In genomic region chr17:17028878-17029535, GRCh38 we compare ENCODE assay signal across 15 cellular contexts. TPM values are rescaled to one million over a fixed set of nuclear protein-coding genes. Genes with fewer than 3 reads are reported as not detected.
DNase-seq lines count a peak whose midpoint lies in the region; ATAC-seq lines count a peak whose summit lies in the region.
"Had no signal": no experiment of that assay in that cellular context is flagged by ENCODE, and none has a peak within 500 bp of the region (broad histone marks: within the 10 kb centered on the region; RNA-seq: fewer than 3 reads in every experiment).

No MANE protein-coding gene starts in this region.

- H2BK5ac ChIP-seq in trophoblast cell (ENCODE audit: low read depth, low read length, poor library complexity): peak overlapping the region; percentile 15

- H3K4me2 ChIP-seq in trophoblast cell (ENCODE audit: low read length): no peak overlapping the region

- no peaks in the 10 kb centered on the region for H3K36me3 ChIP-seq in trophoblast cell (ENCODE audit: control insufficient read depth in 1 of 2, insufficient read depth in 2 of 2, low read length in 2 of 2)
- H3K36me3 ChIP-seq: Peyer's patch, vagina had no signal

- H3K27me3 ChIP-seq in trophoblast cell (ENCODE audit: insufficient read depth, low read length): no peaks in the 10 kb centered on the region
- H3K27me3 ChIP-seq: Peyer's patch, vagina had no signal

- peak overlapping the region; percentile 59 for H2BK120ac ChIP-seq in trophoblast cell (ENCODE audit: insufficient read depth, low read length, poor library complexity)

- peak overlapping the region; percentile 49 for H3K18ac ChIP-seq in trophoblast cell (ENCODE audit: low read length)

- H3K79me1 ChIP-seq in trophoblast cell (ENCODE audit: low read length): peaks cover 36% of the 10 kb centered on the region

- H3K4ac ChIP-seq in trophoblast cell (ENCODE audit: low read depth, low read length): peak overlapping the region; percentile 39

- H3K4me1 ChIP-seq in trophoblast cell (ENCODE audit: control insufficient read depth in 1 of 2, insufficient read depth in 2 of 2, low read length in 2 of 2): peaks cover 42 to 45% of the 10 kb centered on the region in 2 experiments

- H3K4me3 ChIP-seq in trophoblast cell (ENCODE audit: low read depth, low read length): no peak overlapping the region
- H3K4me3 ChIP-seq: vagina had no signal

- no peak overlapping the region for H3K27ac ChIP-seq in trophoblast cell (ENCODE audit: low read depth, low read length)
- no peak overlapping the region for H3K27ac ChIP-seq in caudate nucleus (ENCODE audit: low read depth, low read length)
- H3K27ac ChIP-seq: HL-60, vagina had no signal

- H2BK12ac ChIP-seq in trophoblast cell (ENCODE audit: low read length): peak overlapping the region; percentile 86

- H3K14ac ChIP-seq in trophoblast cell (ENCODE audit: low read length): peak overlapping the region; percentile 64

- no peaks in the 10 kb centered on the region for H3K79me2 ChIP-seq in trophoblast cell (ENCODE audit: control insufficient read depth, insufficient read depth, low read length, poor library complexity)

- H4K91ac ChIP-seq in trophoblast cell (ENCODE audit: low read depth, low read length): peak overlapping the region; percentile 47

- peak overlapping the region; percentile 28 for H2AFZ ChIP-seq in trophoblast cell (ENCODE audit: insufficient read depth, low read length, poor library complexity)

- H3K9ac ChIP-seq in trophoblast cell (ENCODE audit: low read length): no peak overlapping the region

- peak; percentile 33 for ATAC-seq in esophagus mucosa
- ATAC-seq in HG03342 (IDR thresholded peaks at IDR 0.05; ENCODE audit: unreplicated experiment): no peak

- no peak overlapping the region for H4K12ac ChIP-seq in trophoblast cell (ENCODE audit: low read depth, low read length)

- H4K8ac ChIP-seq in trophoblast cell (ENCODE audit: low read depth, low read length): peak overlapping the region; percentile 49

- DNase-seq in ELF-1 (ENCODE audit: low read depth, low spot score) (peak; percentile 51), NCI-H524 treated with DMSO at 0.1 percent for 48 hours (lab: John Stamatoyannopoulos, UW) (peak; percentile 91), trophoblast cell (peak in 1 of 2 donors; percentile 36), caudate nucleus (lab: John Stamatoyannopoulos, UW) (no peak), SIG-M5 (lab: John Stamatoyannopoulos, UW) (no peak), GM03348 (ENCODE audit: low spot score) (no peak)
- DNase-seq: activated CD4-positive, alpha-beta memory T cell treated with anti-CD3 and anti-CD28 coated beads for 36 hours; NCI-H2227 treated with DMSO at 0.1 percent for 48 hours had no signal

- peak overlapping the region; percentile 75 for H2AK5ac ChIP-seq in trophoblast cell (ENCODE audit: low read length)

- no peak overlapping the region for H3K23ac ChIP-seq in trophoblast cell (ENCODE audit: low read length)

- WGBS in trophoblast cell (ENCODE audit: extremely low coverage, insufficient coverage, insufficient read length): no CpG with 5 or more reads among the region's 16 CpGs

- no peaks in the 10 kb centered on the region for H3K9me3 ChIP-seq in trophoblast cell (ENCODE audit: insufficient read depth, low read depth, low read length)
- H3K9me3 ChIP-seq: Peyer's patch, vagina had no signal

RNA-seq across cellular contexts. Expression of gene MPRIP, which starts 13.2 kb away (rescaled TPM):
- total RNA-seq in esophagus mucosa: 132 TPM
- polyA plus RNA-seq in trophoblast cell (2013): 200 and 203 TPM in 2 replicates

RNA-seq across cellular contexts. Expression of gene TNFRSF13B, which starts 57.1 kb away (rescaled TPM):
- total RNA-seq in esophagus mucosa: 0.28 TPM
- polyA plus RNA-seq in trophoblast cell (2013): not detected in 2 replicates
- total RNA-seq: activated CD4-positive, alpha-beta memory T cell treated with anti-CD3 and anti-CD28 coated beads for 36 hours; fibroblast of villous mesenchyme; M059J; vagina had no signal

Comparison
In these comparisons a context has a peak if more than half of its experiments do, and no peak if none do; other contexts are left out.
1. DNase-seq: peak in ELF-1 (single experiment) and NCI-H524 treated with DMSO at 0.1 percent for 48 hours (single experiment); none in caudate nucleus (0 of 61), SIG-M5 (single experiment) and GM03348 (single experiment).